ENCODE assay signal across 9 cellular contexts in genomic region chr11:898160-898517, GRCh38. TPM values are rescaled to one million over a fixed set of nuclear protein-coding genes. Genes with fewer than 3 reads are reported as not detected.
A peak's percentile ranks its signal among the peaks of the same experiment; 100 is the strongest.
DNase-seq lines count a peak whose midpoint lies in the region; ATAC-seq and TF ChIP-seq lines count a peak whose summit lies in the region.
"Had no signal": no experiment of that assay in that cellular context is flagged by ENCODE, and none has a peak within 500 bp of the region (broad histone marks: within the 10 kb centered on the region; RNA-seq: fewer than 3 reads in every experiment).

No MANE protein-coding gene starts in this region.

- H3K79me2 ChIP-seq in PC-9 (ENCODE audit: low read depth) = no peaks in the 10 kb centered on the region

- H3K4me3 Mint-ChIP-seq in CD4-positive, alpha-beta T cell = no peak overlapping the region

- TF ChIP-seq POLR2A in thyroid gland (IDR thresholded peaks at IDR 0.05) = no peak

- H3K4me2 ChIP-seq in PC-9 = no peak overlapping the region

- WGBS in thyroid gland, 2 donors = 46 to 69% methylated on average over 5 to 7 of the region's 10 CpGs

- H2AFZ ChIP-seq in PC-9 = no peak overlapping the region

- H3K4me3 ChIP-seq in left ventricle myocardium inferior (no peak overlapping the region), PC-9 (no peak overlapping the region), fibroblast of pulmonary artery (replicated peaks; ENCODE audit: low read depth, low read length) (no peak overlapping the region), thyroid gland (replicated peaks in 1 of 3) (no peak overlapping the region)

- DNase-seq in left ventricle myocardium inferior (no peak), Right ventricle myocardium superior (no peak), PC-9 (no peak), fibroblast of pulmonary artery (ENCODE audit: low read depth) (peak; percentile 41), thyroid gland (peak; percentile 65 to 85)
- no peak for DNase-seq in CD4-positive, alpha-beta T cell
- DNase-seq: GDM1 had no signal

- POLR2A ChIA-PET in PC-9 (lab: Charles Lee; ENCODE audit: unreplicated experiment) = interaction anchor here (0.7 kb wide), 1 partner anchor 12 kb away, joined by 6 read pairs; no protein-coding TSS in a partner anchor
- POLR2A ChIA-PET in CD4-positive, alpha-beta T cell (lab: Charles Lee) = no interaction called here

- no peaks in the 10 kb centered on the region for H3K4me1 Mint-ChIP-seq in CD4-positive, alpha-beta T cell (ENCODE audit: low read depth)

- no peaks in the 10 kb centered on the region for H3K9me3 Mint-ChIP-seq in CD4-positive, alpha-beta T cell

- H3K9me3 ChIP-seq in left ventricle myocardium inferior (replicated peaks) (no peaks in the 10 kb centered on the region), PC-9 (ENCODE audit: insufficient read depth, low read depth) (no peaks in the 10 kb centered on the region), thyroid gland (no peaks in the 10 kb centered on the region)
- H3K9me3 ChIP-seq in CD4-positive, alpha-beta T cell (ENCODE audit: control insufficient read depth, low read length) = no peaks in the 10 kb centered on the region

- H3K36me3 ChIP-seq in left ventricle myocardium inferior (peaks cover 47% of the 10 kb centered on the region), PC-9 (ENCODE audit: low read depth) (no peaks in the 10 kb centered on the region), thyroid gland (peaks cover 37 to 42% of the 10 kb centered on the region in 2 donors)

- TF ChIP-seq CTCF in left ventricle myocardium inferior (IDR thresholded peaks at IDR 0.05; ENCODE audit: borderline replicate concordance) = peak; percentile 18
- peak; percentile 53 for TF ChIP-seq CTCF in PC-9 (conservative IDR thresholded peaks at IDR 0.05)
- TF ChIP-seq CTCF in fibroblast of pulmonary artery (IDR thresholded peaks at IDR 0.05; ENCODE audit: low read length, missing control alignments) = peak; percentile 37
- peak in 3 of 6 experiments; percentile 7 to 16 (median 15) for TF ChIP-seq CTCF in thyroid gland (IDR thresholded peaks at IDR 0.05)
- no peak for TF ChIP-seq CTCF in CD4-positive, alpha-beta T cell (IDR thresholded peaks at IDR 0.05)

- CTCF ChIA-PET in PC-9 (lab: Charles Lee) = interaction anchor here (0.5 kb wide), 1 partner anchor 12 kb away, joined by 3 read pairs; no protein-coding TSS in a partner anchor
- CTCF ChIA-PET in CD4-positive, alpha-beta T cell (lab: Charles Lee) = no interaction called here

- H3K27me3 ChIP-seq in left ventricle myocardium inferior (ENCODE audit: low read depth) (no peaks in the 10 kb centered on the region), PC-9 (ENCODE audit: insufficient read depth, low read depth) (no peaks in the 10 kb centered on the region), thyroid gland (no peaks in the 10 kb centered on the region)
- H3K27me3 ChIP-seq in CD4-positive, alpha-beta T cell (ENCODE audit: control insufficient read depth, insufficient read depth, low read length) = no peaks in the 10 kb centered on the region

- H3K4me1 ChIP-seq in left ventricle myocardium inferior (no peaks in the 10 kb centered on the region), PC-9 (replicated peaks; ENCODE audit: insufficient read depth) (no peaks in the 10 kb centered on the region), thyroid gland (no peaks in the 10 kb centered on the region)

- peaks cover 29% of the 10 kb centered on the region for H3K36me3 Mint-ChIP-seq in CD4-positive, alpha-beta T cell (ENCODE audit: low read depth)

- no peak overlapping the region for H3K27ac Mint-ChIP-seq in CD4-positive, alpha-beta T cell

- H3K27ac ChIP-seq in left ventricle myocardium inferior (replicated peaks) = no peak overlapping the region
- H3K27ac ChIP-seq in PC-9 = no peak overlapping the region
- no peak overlapping the region for H3K27ac ChIP-seq in thyroid gland
- H3K27ac ChIP-seq in CD4-positive, alpha-beta T cell (ENCODE audit: low read depth, low read length) = no peak overlapping the region

- H3K9me2 ChIP-seq in PC-9 (ENCODE audit: insufficient read depth) = no peaks in the 10 kb centered on the region

- H3K27me3 Mint-ChIP-seq in CD4-positive, alpha-beta T cell = no peaks in the 10 kb centered on the region

- no peaks in the 10 kb centered on the region for H4K20me1 ChIP-seq in PC-9 (ENCODE audit: insufficient read depth)

- no TSS peak for BruUV-seq in PC-9 (replicated peaks; lab: Mats Ljungman, UMichigan)

- no peaks in the 10 kb centered on the region for H3F3A ChIP-seq in PC-9 (ENCODE audit: insufficient read depth, low read depth)

- intact Hi-C loops in left ventricle myocardium inferior (cut with micrococcal nuclease) = no loop called here
- intact Hi-C loops in Right ventricle myocardium superior (cut with DNase I) = no loop called here
- intact Hi-C loops in PC-9 (cut with micrococcal nuclease; ENCODE audit: unreplicated experiment) = no loop called here
- intact Hi-C loops in thyroid gland (cut with DNase I) = no loop called here
- intact Hi-C loops in CD4-positive, alpha-beta T cell (cut with DNase I, micrococcal nuclease) = no loop called here

- ATAC-seq in Right ventricle myocardium superior (ENCODE audit: poor library complexity) (no peak), HG03196 (IDR thresholded peaks at IDR 0.05; ENCODE audit: unreplicated experiment) (no peak)
- no peak for ATAC-seq in activated CD4-positive, CD25-positive, alpha-beta regulatory T cell treated with anti-CD3 and anti-CD28 coated beads, Interleukin-2, amount 50 U/mL, for 24 hours
- ATAC-seq in CD4-positive, alpha-beta T cell (ENCODE audit: poor library complexity) = no peak

RNA-seq across cellular contexts. Expression of gene CHID1, which starts 12.5 kb away (rescaled TPM):
- 54.2 TPM for total RNA-seq in left ventricle myocardium inferior
- total RNA-seq in Right ventricle myocardium superior = 48.3 TPM
- total RNA-seq in PC-9 (2021) = 66.1 and 85.6 TPM in 2 replicates
- total RNA-seq in thyroid gland = 100 to 1,000 TPM in 2 of 4 donors, 10 to 100 TPM in 2; 75.0 to 144 (median 93.8) TPM
- total RNA-seq in CD4-positive, alpha-beta T cell = 10 to 100 TPM; 17.1 to 22.8 TPM

RNA-seq across cellular contexts. Expression of gene AP2A2, which starts 27.5 kb away (rescaled TPM):
- total RNA-seq in left ventricle myocardium inferior = 41.4 TPM
- total RNA-seq in Right ventricle myocardium superior = 53.5 TPM
- total RNA-seq in PC-9 (2021) = 39.4 and 44.0 TPM in 2 replicates
- 10 to 100 TPM; 37.2 to 67.3 (median 54.1) TPM for total RNA-seq in thyroid gland
- 10 to 100 TPM; 45.9 to 46.6 TPM for total RNA-seq in CD4-positive, alpha-beta T cell

RNA-seq across cellular contexts. Expression of gene TSPAN4, which starts 55.5 kb away (rescaled TPM):
- total RNA-seq in left ventricle myocardium inferior (33.0 TPM), Right ventricle myocardium superior (40.5 TPM), PC-9 (2021) (30.4 and 43.6 TPM in 2 replicates), thyroid gland (100 to 1,000 TPM in 2 of 4 donors, 10 to 100 TPM in 2; 86.1 to 127 (median 107) TPM)
- total RNA-seq in CD4-positive, alpha-beta T cell = 1 to 10 TPM; 1.6 to 2.0 TPM

RNA-seq across cellular contexts. Expression of gene POLR2L, which starts 55.8 kb away (rescaled TPM):
- total RNA-seq in left ventricle myocardium inferior (226 TPM), Right ventricle myocardium superior (267 TPM), PC-9 (2021) (87.4 and 99.7 TPM in 2 replicates), thyroid gland (10 to 100 TPM; 17.9 to 89.2 (median 52.4) TPM)
- 10 to 100 TPM; 19.6 to 19.8 TPM for total RNA-seq in CD4-positive, alpha-beta T cell

Comparison
In these comparisons a context has a peak if more than half of its experiments do, and no peak if none do; other contexts are left out.
1. DNase-seq: peak in fibroblast of pulmonary artery (single experiment) and thyroid gland (2 of 2); none in left ventricle myocardium inferior (single experiment), Right ventricle myocardium superior (single experiment), PC-9 (0 of 2) and CD4-positive, alpha-beta T cell (0 of 10).
2. RNA of gene TSPAN4, which starts 55.5 kb away (total RNA-seq): 86.1 to 127 TPM in thyroid gland, 30.4 to 43.6 TPM in PC-9, 40.5 TPM in Right ventricle myocardium superior (single experiment) and 33.0 TPM in left ventricle myocardium inferior (single experiment); 1.6 to 2.0 TPM in CD4-positive, alpha-beta T cell; every median in the first group is over 10 times any median in the second.